Comparison of ENCODE assay signal across 1 cellular context in genomic region chr14:89416002-89416995, GRCh38.
TF ChIP-seq lines count a peak whose summit lies in the region.

No MANE protein-coding gene starts in this region.

TF ChIP-seq in GM12878, 131 proteins besides CTCF, POLR2A, EP300 and RAD21 (continued from another document):
- no peak for TF ChIP-seq CEBPZ (IDR thresholded peaks at IDR 0.05; ENCODE audit: low read depth, low read length)
- TF ChIP-seq WRNIP1 (IDR thresholded peaks at IDR 0.05; ENCODE audit: borderline replicate concordance, low read depth, low read length), result no peak
- no peak for TF ChIP-seq ZNF622 (IDR thresholded peaks at IDR 0.05)
- peak; percentile 12; the same call in 1 of the 2 replicates for TF ChIP-seq ZNF687 (IDR thresholded peaks at IDR 0.05)
- peak; percentile 23 for TF ChIP-seq NFYA (IDR thresholded peaks at IDR 0.05; ENCODE audit: borderline replicate concordance, low read depth, low read length)
- peak in 1 of 2 experiments; percentile 63; a peak in 1 of 4 replicates for TF ChIP-seq SRF (IDR thresholded peaks at IDR 0.05; ENCODE audit: low read depth in 2 of 2, low read length in 2 of 2)
- peak; percentile 3; the same call in 1 of the 2 replicates for TF ChIP-seq RUNX3 (IDR thresholded peaks at IDR 0.05; ENCODE audit: low read length)
- peak in 1 of 2 experiments; percentile 60; a peak in 2 of 3 replicates for TF ChIP-seq EGR1 (IDR thresholded peaks at IDR 0.05; ENCODE audit: borderline replicate concordance in 1 of 2, low read depth in 2 of 2, low read length in 2 of 2)
- peak; percentile 38; the same call in 1 of the 2 replicates for TF ChIP-seq NRF1 (conservative IDR thresholded peaks at IDR 0.05; ENCODE audit: low read depth, low read length)
- TF ChIP-seq CBX5 (IDR thresholded peaks at IDR 0.05; ENCODE audit: low read depth), result no peak
- TF ChIP-seq JUND (IDR thresholded peaks at IDR 0.05; ENCODE audit: low read depth, low read length), result no peak
- no peak for TF ChIP-seq LARP7 (IDR thresholded peaks at IDR 0.05)
- no peak for TF ChIP-seq ZNF592 (IDR thresholded peaks at IDR 0.05)
- TF ChIP-seq CHD2 (IDR thresholded peaks at IDR 0.05; ENCODE audit: borderline replicate concordance, low read depth, low read length), result peak; percentile 71
- TF ChIP-seq CUX1 (IDR thresholded peaks at IDR 0.05; ENCODE audit: insufficient replicate concordance, low read depth, low read length), result no peak
- TF ChIP-seq TCF3 (IDR thresholded peaks at IDR 0.05; ENCODE audit: borderline replicate concordance, insufficient read depth, low read depth, low read length), result no peak
